27 cellular contexts compared by ENCODE assay signal in genomic region chr3:29637093-29637492, GRCh38.
"Had no signal": no experiment of that assay in that cellular context is flagged by ENCODE, and none has a peak within 500 bp of the region (broad histone marks: within the 10 kb centered on the region; RNA-seq: fewer than 3 reads in every experiment).

No MANE protein-coding gene starts in this region.

- ATAC-seq: activated CD4-positive, alpha-beta T cell treated with anti-CD3 and anti-CD28 coated beads for 36 hours; gastrocnemius medialis; heart right ventricle; left colon; lower lobe of right lung; mucosa of descending colon; pancreas; psoas muscle; right lobe of liver; stimulated activated memory B cell treated with anti-CD40 and anti-IgM and Interleukin-4, amounts not matched to agents 10 μg/mL and 1 μg/mL and 100 μg/mL, for 72 hours; WTC11 had no signal

- H3K27ac ChIP-seq: cardiac muscle cell, gastrocnemius medialis, heart right ventricle, lower lobe of right lung, pancreas, psoas muscle, right lobe of liver, skin epidermis, stomach, uterus had no signal

- DNase-seq: activated CD4-positive, alpha-beta T cell treated with anti-CD3 and anti-CD28 coated beads for 36 hours; activated CD4-positive, alpha-beta T cell treated with anti-CD3 and anti-CD28 coated beads, Interleukin-2, amount 50 U/mL, for 4 hours; activated CD8-positive, alpha-beta memory T cell treated with anti-CD3 and anti-CD28 coated beads for 24 hours; activated CD8-positive, alpha-beta memory T cell treated with anti-CD3 and anti-CD28 coated beads, Interleukin-2, amount 50 U/mL, for 48 hours; activated effector memory CD4-positive, alpha-beta T cell treated with anti-CD3 and anti-CD28 coated beads, Interleukin-2, amount 50 U/mL, for 16 hours; activated naive CD4-positive, alpha-beta T cell treated with anti-CD3 and anti-CD28 coated beads, Interleukin-2, amount 10 ng/mL, durations not matched to agents 7 days and 5 days; amygdala; effector CD4-positive, alpha-beta T cell; gastrocnemius medialis; islet precursor cell; left colon; lower lobe of right lung; mesendoderm; mucosa of descending colon; nephron progenitor cell; pancreas; right lobe of liver; stomach; T-helper 1 cell; trophoblast cell; uterus had no signal

- H3K36me3 ChIP-seq: cardiac muscle cell, gastrocnemius medialis, heart right ventricle, lower lobe of right lung, pancreas, right lobe of liver, stomach, uterus had no signal

- H3K4me3 ChIP-seq: cardiac muscle cell, gastrocnemius medialis, heart right ventricle, lower lobe of right lung, mucosa of descending colon, pancreas, psoas muscle, right lobe of liver, skin epidermis, stomach, uterus had no signal

- H3K27me3 ChIP-seq: cardiac muscle cell, gastrocnemius medialis, heart right ventricle, pancreas, right lobe of liver, stomach, uterus had no signal

- H3K9me3 ChIP-seq: gastrocnemius medialis, lower lobe of right lung, mucosa of descending colon, pancreas, psoas muscle, right lobe of liver, uterus had no signal

- H3K4me1 ChIP-seq: lower lobe of right lung, pancreas, right lobe of liver, uterus had no signal
